8 cellular contexts compared by ENCODE assay signal in the genomic region with DNA sequence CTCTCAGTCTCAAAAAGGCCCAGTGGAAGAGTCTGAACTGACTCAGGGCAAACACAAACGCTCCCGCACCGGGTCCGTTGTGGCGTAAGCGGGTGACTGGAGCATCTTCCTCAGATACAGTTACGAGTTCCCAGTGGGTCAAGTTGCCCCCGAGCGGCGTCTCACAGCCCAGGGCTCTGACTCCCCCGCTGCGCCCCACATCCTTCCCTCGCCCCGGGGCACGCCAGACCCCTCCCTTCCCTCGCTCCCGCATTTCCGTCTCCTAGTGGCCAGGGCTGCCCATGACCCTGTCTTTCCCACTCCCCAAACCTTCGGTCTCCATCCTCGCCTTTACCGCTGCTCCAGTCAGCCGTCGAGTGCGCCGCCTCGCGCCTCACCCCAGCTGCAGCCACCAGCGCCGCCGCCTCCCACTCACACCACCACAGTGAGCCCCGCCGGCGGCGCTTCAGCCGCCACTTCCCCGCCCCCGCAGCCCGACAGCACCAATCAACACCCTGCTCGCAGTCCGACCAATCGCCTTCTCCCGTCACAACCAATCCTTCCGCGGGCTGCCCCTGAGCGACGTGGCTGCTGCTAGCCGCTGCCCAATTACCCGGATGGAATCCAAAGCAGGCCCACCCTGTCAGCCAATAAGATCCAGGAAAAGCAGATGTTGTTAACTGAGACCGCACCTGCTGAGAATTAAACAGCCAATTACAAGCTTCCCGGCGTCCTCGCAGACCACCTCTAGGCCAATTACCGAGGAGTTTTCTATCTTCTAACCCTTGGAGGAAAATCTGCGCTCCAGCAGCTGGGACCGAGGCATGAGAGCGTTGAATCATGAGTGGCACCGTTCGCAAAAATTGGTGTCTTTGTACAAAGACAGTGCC. TPM values are rescaled to one million over a fixed set of nuclear protein-coding genes. Genes with fewer than 3 reads are reported as not detected.
DNase-seq lines count a peak whose midpoint lies in the region; ATAC-seq, FAIRE-seq and TF ChIP-seq lines count a peak whose summit lies in the region.

TSS of gene TDRKH (minus strand) at position 430 of the 869 bp plus-strand sequence. CDS start 7,478 bp downstream, outside the sequence.

- H3K9me3 Mint-ChIP-seq in Caco-2 (ENCODE audit: unreplicated experiment), result no peaks in the 10 kb centered on the region
- no peaks in the 10 kb centered on the region for H3K9me3 Mint-ChIP-seq in activated CD8-positive, alpha-beta memory T cell treated with anti-CD3 and anti-CD28 coated beads, Interleukin-2, amount 10 ng/mL, durations not matched to agents 7 days and 5 days (ENCODE audit: low read depth)
- H3K9me3 Mint-ChIP-seq in endodermal cell, result no peaks in the 10 kb centered on the region

- H3K36me3 Mint-ChIP-seq in Caco-2 (ENCODE audit: insufficient read depth, unreplicated experiment) (peaks cover 7% of the 10 kb centered on the region), endodermal cell (ENCODE audit: low read depth) (no peaks in the 10 kb centered on the region)
- H3K36me3 Mint-ChIP-seq in activated CD8-positive, alpha-beta memory T cell treated with anti-CD3 and anti-CD28 coated beads, Interleukin-2, amount 10 ng/mL, durations not matched to agents 7 days and 5 days, result peaks cover 4% of the 10 kb centered on the region

- H3K4me3 ChIP-seq in Caco-2 (ENCODE audit: low read depth, low read length) (peak within 1 kb of the TSS; percentile 76), endodermal cell (ENCODE audit: low read length) (peak within 1 kb of the TSS; percentile 100)

- H3K36me3 ChIP-seq in Caco-2 (ENCODE audit: control insufficient read depth, insufficient read depth, low read length) (no peaks in the 10 kb centered on the region), endodermal cell (ENCODE audit: control insufficient read depth, insufficient read depth, low read length) (no peaks in the 10 kb centered on the region)

- H3K9me3 ChIP-seq in Caco-2, result no peaks in the 10 kb centered on the region
- no peaks in the 10 kb centered on the region for H3K9me3 ChIP-seq in endodermal cell (ENCODE audit: control insufficient read depth, low read length)

- CTCF ChIA-PET in Caco-2 (lab: Charles Lee), result interaction anchor here (1.2 kb wide), 1 partner anchor 55 kb away, joined by 3 read pairs; no protein-coding TSS in a partner anchor
- CTCF ChIA-PET in activated CD8-positive, alpha-beta memory T cell treated with anti-CD3 and anti-CD28 coated beads, Interleukin-2, amount 10 ng/mL, durations not matched to agents 7 days and 5 days (lab: Charles Lee), result interaction anchor here (0.7 to 2.1 kb wide), 9 partner anchors 8 to 49 kb away, joined by 3 to 7 read pairs (median 3); partner anchors contain the start of gene C2CD4D

- BruUV-seq in Caco-2 (replicated peaks; lab: Mats Ljungman, UMichigan), result no TSS peak

- intact Hi-C loops in Caco-2 (cut with micrococcal nuclease; ENCODE audit: unreplicated experiment), result loop anchor here (5.0 kb wide), 1 partner anchor 47 kb away; the partner anchor contains the start of gene C2CD4D

- H3K4me1 Mint-ChIP-seq in Caco-2 (ENCODE audit: low read depth, unreplicated experiment) (no peaks in the 10 kb centered on the region), endodermal cell (peaks cover 9% of the 10 kb centered on the region)
- H3K4me1 Mint-ChIP-seq in activated CD8-positive, alpha-beta memory T cell treated with anti-CD3 and anti-CD28 coated beads, Interleukin-2, amount 10 ng/mL, durations not matched to agents 7 days and 5 days, result peaks cover 24% of the 10 kb centered on the region

- TF ChIP-seq CTCF in Caco-2 (IDR thresholded peaks at IDR 0.05; ENCODE audit: insufficient read depth in 1 of 2, low read depth in 1 of 2, low read length in 1 of 2, severe bottlenecking in 1 of 2, unreplicated experiment in 1 of 2) (peak; percentile 20 to 41), endodermal cell (conservative IDR thresholded peaks at IDR 0.05) (peak; percentile 64)

- peak within 1 kb of the TSS; percentile 93 for H3K27ac ChIP-seq in endodermal cell (ENCODE audit: low read depth, low read length)

- peak within 1 kb of the TSS; percentile 49 for H3K9ac ChIP-seq in endodermal cell (ENCODE audit: extremely low read depth, low read length, poor library complexity, severe bottlenecking)

- peak within 1 kb of the TSS; percentile 88 for H3K4me3 Mint-ChIP-seq in Caco-2 (ENCODE audit: unreplicated experiment)
- H3K4me3 Mint-ChIP-seq in activated CD8-positive, alpha-beta memory T cell treated with anti-CD3 and anti-CD28 coated beads, Interleukin-2, amount 10 ng/mL, durations not matched to agents 7 days and 5 days, result peak within 1 kb of the TSS; percentile 97
- peak within 1 kb of the TSS; percentile 82 for H3K4me3 Mint-ChIP-seq in endodermal cell

- H3K27me3 ChIP-seq in Caco-2 (replicated peaks; ENCODE audit: control insufficient read depth, insufficient read depth, low read length), result no peaks in the 10 kb centered on the region
- peaks cover 7% of the 10 kb centered on the region for H3K27me3 ChIP-seq in endodermal cell (ENCODE audit: control insufficient read depth, insufficient read depth, low read length, poor library complexity, severe bottlenecking)

- POLR2A ChIA-PET in Caco-2 (lab: Charles Lee), result no interaction called here

- H3K27ac Mint-ChIP-seq in Caco-2 (ENCODE audit: unreplicated experiment) (peak within 1 kb of the TSS; percentile 57), endodermal cell (peak within 1 kb of the TSS; percentile 86)
- peak within 1 kb of the TSS; percentile 87 for H3K27ac Mint-ChIP-seq in activated CD8-positive, alpha-beta memory T cell treated with anti-CD3 and anti-CD28 coated beads, Interleukin-2, amount 10 ng/mL, durations not matched to agents 7 days and 5 days

- H3K4me1 ChIP-seq in Caco-2 (no peaks in the 10 kb centered on the region), endodermal cell (ENCODE audit: control insufficient read depth, insufficient read depth, low read length) (no peaks in the 10 kb centered on the region)

- peak; percentile 94 for FAIRE-seq in HTR-8/SVneo (lab: Jason Lieb, UNC)

- H3K27me3 Mint-ChIP-seq in Caco-2 (ENCODE audit: insufficient read depth, unreplicated experiment) (no peaks in the 10 kb centered on the region), endodermal cell (ENCODE audit: insufficient read depth) (no peaks in the 10 kb centered on the region)
- H3K27me3 Mint-ChIP-seq in activated CD8-positive, alpha-beta memory T cell treated with anti-CD3 and anti-CD28 coated beads, Interleukin-2, amount 10 ng/mL, durations not matched to agents 7 days and 5 days, result no peaks in the 10 kb centered on the region

- 0 to 1% methylated on average over 20 to 58 of the region's 58 CpGs for WGBS in endodermal cell (ENCODE audit: insufficient coverage in 1 of 2, insufficient read length in 1 of 2), 2 experiments

- DNase-seq in Caco-2, result peak; percentile 99
- peak; percentile 99 for DNase-seq in HTR-8/SVneo (ENCODE audit: insufficient read length, low spot score)
- peak; percentile 99 for DNase-seq in NOMO-1 treated with DMSO at 0.1 percent for 48 hours (lab: John Stamatoyannopoulos, UW; ENCODE audit: unreplicated experiment)
- peak; percentile 99 for DNase-seq in activated CD8-positive, alpha-beta memory T cell treated with anti-CD3 and anti-CD28 coated beads, Interleukin-2, amount 10 ng/mL, durations not matched to agents 7 days and 5 days
- DNase-seq in endodermal cell, result peak; percentile 99
- DNase-seq in mesenteric fat pad (ENCODE audit: low spot score), result peak; percentile 98
- peak; percentile 90 for DNase-seq in stimulated activated CD8-positive, alpha-beta memory T cell treated with anti-CD3 and anti-CD28 coated beads, Interleukin-15, amount 100 ng/mL, for 24 hours (ENCODE audit: low read depth)

- ATAC-seq in GM21367 (IDR thresholded peaks at IDR 0.05; ENCODE audit: unreplicated experiment), result peak; percentile 90
- ATAC-seq in activated CD8-positive, alpha-beta memory T cell treated with anti-CD3 and anti-CD28 coated beads, Interleukin-2, amount 10 ng/mL, durations not matched to agents 7 days and 5 days, result peak; percentile 98

RNA-seq across cellular contexts. Expression of gene TDRKH, which starts in this region (rescaled TPM):
- total RNA-seq in Caco-2 (2022) (12.6 and 15.0 TPM in 2 replicates), endodermal cell (10 to 100 TPM; 14.9 to 15.0 TPM), mesenteric fat pad (4.9 TPM)
- total RNA-seq in activated CD8-positive, alpha-beta memory T cell treated with anti-CD3 and anti-CD28 coated beads, Interleukin-2, amount 10 ng/mL, durations not matched to agents 7 days and 5 days, result 10 to 100 TPM; 16.4 to 17.1 TPM
- 28.5 TPM for polyA plus RNA-seq in endodermal cell (2013, experiment 1 of 2)
- 25.6 TPM for polyA plus RNA-seq in endodermal cell (2013, experiment 2 of 2)

Comparison
In these comparisons a context has a peak if more than half of its experiments do, and no peak if none do; other contexts are left out.
1. Peak in every context shown above with its lines: DNase-seq, ATAC-seq, H3K4me3 ChIP-seq and H3K27ac ChIP-seq.